Comparison of ENCODE assay signal across 13 cellular contexts in the genomic region with DNA sequence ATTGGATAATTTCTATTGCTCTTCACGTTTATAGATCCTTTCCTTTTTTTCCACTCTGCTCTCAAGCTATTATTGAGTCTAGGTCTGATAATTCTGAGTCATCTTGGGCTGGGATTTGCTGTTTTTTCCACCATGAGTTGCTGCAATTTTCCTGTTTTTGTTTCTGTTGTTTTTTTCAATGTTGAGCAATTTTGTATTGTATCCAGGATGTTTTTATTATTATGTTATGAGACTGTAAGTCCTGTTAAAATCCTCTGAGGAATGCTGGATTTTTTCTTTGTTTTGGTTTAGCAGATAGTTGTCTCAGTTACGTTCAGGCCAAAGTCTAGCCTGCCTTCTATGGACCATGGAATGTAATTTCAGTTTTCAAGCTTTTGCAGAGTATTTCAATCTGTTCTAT. TPM values are rescaled to one million over a fixed set of nuclear protein-coding genes. Genes with fewer than 3 reads are reported as not detected.
DNase-seq lines count a peak whose midpoint lies in the region; ATAC-seq, FAIRE-seq and TF ChIP-seq lines count a peak whose summit lies in the region.
"Had no signal": no experiment of that assay in that cellular context is flagged by ENCODE, and none has a peak within 500 bp of the region (broad histone marks: within the 10 kb centered on the region; RNA-seq: fewer than 3 reads in every experiment).

No MANE protein-coding gene starts in this region.

- FAIRE-seq in bronchial epithelial cell (lab: Jason Lieb, UNC), result no peak

- WGBS in gastroesophageal sphincter (ENCODE audit: low coverage in 1 of 2), 2 donors, result 22 to 33% methylated on average over 2 of the region's 2 CpGs

- no peak for TF ChIP-seq EP300 in gastroesophageal sphincter (IDR thresholded peaks at IDR 0.05)

- intact Hi-C loops in sciatic nerve (cut with DNase I), result no loop called here

- DNase-seq in GM04503 (ENCODE audit: low read depth), result peak; percentile 94
- DNase-seq in bronchial epithelial cell (ENCODE audit: low read depth), result peak; percentile 24
- no peak for DNase-seq in sciatic nerve (ENCODE audit: low spot score)
- no peak for DNase-seq in midbrain (lab: John Stamatoyannopoulos, UW)
- no peak for DNase-seq in stimulated activated CD4-positive, alpha-beta T cell treated with anti-CD3 and anti-CD28 coated beads, Interleukin-4, amount 100 ng/mL, for 1 hour
- no peak for DNase-seq in NCI-H510A (lab: John Stamatoyannopoulos, UW)
- DNase-seq in activated T-cell treated with anti-CD3 and anti-CD28 coated beads, Interleukin-2, amount 50 U/mL, for 48 hours, result no peak
- DNase-seq: activated CD8-positive, alpha-beta memory T cell treated with anti-CD3 and anti-CD28 coated beads, Interleukin-2, amount 50 U/mL, for 48 hours; activated naive CD8-positive, alpha-beta T cell treated with anti-CD3 and anti-CD28 coated beads for 36 hours; hippocampal formation; left lung; NCI-H1092 treated with DMSO at 0.1 percent for 48 hours had no signal

- H3K36me3 ChIP-seq in bronchial epithelial cell (ENCODE audit: control insufficient read depth, insufficient read depth, low read length) (no peaks in the 10 kb centered on the region), gastroesophageal sphincter (no peaks in the 10 kb centered on the region)
- H3K36me3 ChIP-seq: left lung had no signal

- H3K4me3 ChIP-seq in bronchial epithelial cell (ENCODE audit: low read depth, low read length), result no peak overlapping the region
- no peak overlapping the region for H3K4me3 ChIP-seq in gastroesophageal sphincter
- H3K4me3 ChIP-seq: left lung had no signal

- no peak overlapping the region for H3K27ac ChIP-seq in gastroesophageal sphincter
- H3K27ac ChIP-seq: left lung had no signal

- H3K9me3 ChIP-seq in gastroesophageal sphincter, result no peaks in the 10 kb centered on the region
- H3K9me3 ChIP-seq: left lung had no signal

- no peak for TF ChIP-seq POLR2A in gastroesophageal sphincter (IDR thresholded peaks at IDR 0.05)

- TF ChIP-seq CTCF in bronchial epithelial cell (IDR thresholded peaks at IDR 0.05; ENCODE audit: insufficient read depth, low read length, severe bottlenecking) (no peak), gastroesophageal sphincter (IDR thresholded peaks at IDR 0.05) (no peak)

- ATAC-seq in gastroesophageal sphincter (peak; percentile 68), sciatic nerve (peak; percentile 94)
- ATAC-seq: left lung had no signal

- H3K27me3 ChIP-seq in bronchial epithelial cell (ENCODE audit: control insufficient read depth, insufficient read depth, low read length), result no peaks in the 10 kb centered on the region
- H3K27me3 ChIP-seq in gastroesophageal sphincter, result no peaks in the 10 kb centered on the region
- H3K27me3 ChIP-seq: left lung had no signal

- H3K4me1 ChIP-seq in gastroesophageal sphincter, result no peaks in the 10 kb centered on the region
- H3K4me1 ChIP-seq: left lung had no signal

RNA-seq across cellular contexts. Expression of a gene that starts 13.0 kb away (rescaled TPM):
- total RNA-seq in bronchial epithelial cell (25.3 and 27.3 TPM in 2 replicates), gastroesophageal sphincter (10 to 100 TPM; 17.1 to 37.8 (median 23.2) TPM), sciatic nerve (23.8 TPM)

Comparison
In these comparisons a context has a peak if more than half of its experiments do, and no peak if none do; other contexts are left out.
1. DNase-seq: peak in GM04503 (single experiment) and bronchial epithelial cell (single experiment); none in sciatic nerve (single experiment), midbrain (single experiment), stimulated activated CD4-positive, alpha-beta T cell treated with anti-CD3 and anti-CD28 coated beads, Interleukin-4, amount 100 ng/mL, for 1 hour (single experiment), NCI-H510A (single experiment) and activated T-cell treated with anti-CD3 and anti-CD28 coated beads, Interleukin-2, amount 50 U/mL, for 48 hours (0 of 2).